ENCODE assay signal across 1 cellular context in the genomic region with DNA sequence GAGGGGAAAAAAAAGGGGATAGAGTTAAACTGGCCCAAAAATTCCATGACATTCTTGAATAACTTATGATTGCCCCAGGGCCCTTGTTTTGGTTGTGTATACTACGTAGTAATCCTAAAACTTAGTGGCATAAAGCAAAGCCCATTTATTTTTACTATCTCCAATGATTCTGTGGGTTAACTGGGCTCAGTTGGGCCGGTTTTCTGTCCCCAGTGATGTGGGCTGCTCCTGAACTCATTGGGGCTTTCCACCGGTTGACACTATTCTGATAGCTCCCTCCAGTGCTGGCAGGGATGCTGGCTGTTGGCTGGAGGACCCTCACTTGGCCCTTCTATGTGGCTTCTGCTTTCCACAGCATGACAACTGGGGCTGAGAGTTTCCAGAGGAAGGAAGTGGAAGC.
TF ChIP-seq lines count a peak whose summit lies in the region.

No MANE protein-coding gene starts in this region.

TF ChIP-seq in HepG2, 621 proteins besides CTCF, POLR2A, EP300 and RAD21:
- peak; percentile 98 for TF ChIP-seq ZNF331 (CRISPR knock-in tag; IDR thresholded peaks at IDR 0.05)
- TF ChIP-seq, protein P1, sequence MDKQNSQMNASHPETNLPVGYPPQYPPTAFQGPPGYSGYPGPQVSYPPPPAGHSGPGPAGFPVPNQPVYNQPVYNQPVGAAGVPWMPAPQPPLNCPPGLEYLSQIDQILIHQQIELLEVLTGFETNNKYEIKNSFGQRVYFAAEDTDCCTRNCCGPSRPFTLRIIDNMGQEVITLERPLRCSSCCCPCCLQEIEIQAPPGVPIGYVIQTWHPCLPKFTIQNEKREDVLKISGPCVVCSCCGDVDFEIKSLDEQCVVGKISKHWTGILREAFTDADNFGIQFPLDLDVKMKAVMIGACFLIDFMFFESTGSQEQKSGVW (CRISPR knock-in tag; IDR thresholded peaks at IDR 0.05; ENCODE audit: borderline replicate concordance): no peak
